Comparison of ENCODE assay signal across 8 cellular contexts in the genomic region with DNA sequence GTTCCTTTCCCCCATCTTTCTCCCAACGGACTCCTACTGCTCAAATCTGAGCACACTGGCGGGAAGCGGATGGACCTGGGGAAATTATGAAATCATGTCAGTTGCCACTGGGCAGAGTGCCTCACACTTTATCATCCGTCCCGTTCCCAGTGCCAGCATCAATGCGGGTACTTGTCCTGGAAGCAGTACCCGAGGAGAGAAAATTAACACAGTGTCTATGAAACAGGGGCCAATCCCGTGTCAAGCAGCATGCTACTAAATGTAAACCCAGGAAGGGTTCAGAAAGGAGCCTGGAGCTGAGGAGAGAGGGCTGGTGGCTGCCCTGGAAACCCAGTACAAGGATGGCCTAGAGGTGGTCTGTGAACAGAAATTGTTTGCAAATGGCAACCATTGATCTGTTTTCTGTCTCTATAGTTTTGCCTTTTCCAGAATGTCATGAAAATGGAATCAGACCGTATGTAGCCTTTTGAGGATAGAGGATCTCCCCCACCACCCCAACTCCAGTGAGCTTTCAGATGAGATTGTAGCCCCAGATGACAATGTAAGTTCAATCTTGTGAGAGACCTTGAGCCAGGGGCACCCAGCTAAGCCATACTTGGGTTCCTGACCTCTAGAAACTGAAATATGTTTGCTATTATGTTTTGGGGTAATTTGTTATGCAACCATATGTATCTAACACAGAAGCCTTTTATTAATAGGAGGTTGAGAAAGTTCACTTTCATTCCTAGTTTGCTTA. TPM values are rescaled to one million over a fixed set of nuclear protein-coding genes. Genes with fewer than 3 reads are reported as not detected.
DNase-seq lines count a peak whose midpoint lies in the region; ATAC-seq and TF ChIP-seq lines count a peak whose summit lies in the region.

No MANE protein-coding gene starts in this region.

- H3K4me2 ChIP-seq in H9 (ENCODE audit: insufficient read depth, insufficient read length, low read length) (peak overlapping the region; percentile 100), parathyroid adenoma (ENCODE audit: low read length) (peak overlapping the region; percentile 97)

- no peak overlapping the region for H3K4ac ChIP-seq in H9 (ENCODE audit: low read depth, low read length)

- H3K79me1 ChIP-seq in H9 (ENCODE audit: insufficient read depth, low read depth, low read length, poor library complexity, severe bottlenecking): no peaks in the 10 kb centered on the region

- H4K20me1 ChIP-seq in H9 (ENCODE audit: control insufficient read depth, insufficient read depth, insufficient read length): no peaks in the 10 kb centered on the region

- H3K27me3 ChIP-seq in H9 (ENCODE audit: insufficient read depth, low read length) (no peaks in the 10 kb centered on the region; the same call in 1 of the 2 replicates), parathyroid adenoma (ENCODE audit: control insufficient read depth, insufficient read depth, low read length) (no peaks in the 10 kb centered on the region)

- H3T11ph ChIP-seq in H9 (ENCODE audit: low read length): no peak overlapping the region

- peak overlapping the region; percentile 68 to 77 for H3K4me3 Mint-ChIP-seq in H9

- H3K27ac ChIP-seq in H9 (ENCODE audit: insufficient read length, low read depth, low read length) (no peak overlapping the region), parathyroid adenoma (peak overlapping the region; percentile 80)

- H3K9ac ChIP-seq in H9 (ENCODE audit: extremely low read depth, insufficient read length, low read length) (no peak overlapping the region), parathyroid adenoma (no peak overlapping the region)

- WGBS in H9 (ENCODE audit: extremely low coverage, insufficient read length, low lambda C conversion rate): no CpG with 5 or more reads among the region's 9 CpGs

- H2BK120ac ChIP-seq in H9 (ENCODE audit: low read depth, low read length, poor library complexity, severe bottlenecking): no peak overlapping the region

- no peak overlapping the region for H3K27ac Mint-ChIP-seq in H9

- H3K36me3 ChIP-seq in parathyroid adenoma (ENCODE audit: control insufficient read depth, insufficient read depth, low read length): no peaks in the 10 kb centered on the region

- no peak overlapping the region for H2BK12ac ChIP-seq in H9 (ENCODE audit: insufficient read length, low read depth, low read length)

- ATAC-seq in GM21367 (IDR thresholded peaks at IDR 0.05; ENCODE audit: unreplicated experiment) (no peak), HG03469 (IDR thresholded peaks at IDR 0.05; ENCODE audit: unreplicated experiment) (no peak), HG03045 (IDR thresholded peaks at IDR 0.05; ENCODE audit: unreplicated experiment) (no peak)

- H3K14ac ChIP-seq in H9 (ENCODE audit: insufficient read depth, low read length): no peak overlapping the region

- H3K79me2 ChIP-seq in H9 (ENCODE audit: insufficient read depth, low read length) (no peaks in the 10 kb centered on the region), parathyroid adenoma (no peaks in the 10 kb centered on the region)

- no peaks in the 10 kb centered on the region; a peak in 1 of 5 replicates for H3K9me3 Mint-ChIP-seq in H9

- peaks cover 39% of the 10 kb centered on the region for H3K27me3 Mint-ChIP-seq in H9 (ENCODE audit: low read depth)

- H3K4me1 Mint-ChIP-seq in H9: peaks cover 15 to 30% of the 10 kb centered on the region in 2 experiments

- no peak overlapping the region for H2BK5ac ChIP-seq in H9 (ENCODE audit: insufficient read length, low read length)

- H3K4me3 ChIP-seq in WI38 (ENCODE audit: low read depth, low read length) (peak overlapping the region; percentile 64), parathyroid adenoma (ENCODE audit: low read depth, low read length) (peak overlapping the region; percentile 69)

- H2AFZ ChIP-seq in H9 (ENCODE audit: low read length) (no peak overlapping the region), parathyroid adenoma (peak overlapping the region; percentile 68)

- H3K23ac ChIP-seq in H9 (ENCODE audit: insufficient read length, low read depth, low read length): no peak overlapping the region

- no peak for TF ChIP-seq CTCF in H9 (conservative IDR thresholded peaks at IDR 0.05)
- no peak for TF ChIP-seq CTCF in WI38 (IDR thresholded peaks at IDR 0.05; ENCODE audit: low read depth, low read length)
- TF ChIP-seq CTCF in parathyroid adenoma (IDR thresholded peaks at IDR 0.05): no peak

- no peak overlapping the region for H4K5ac ChIP-seq in H9 (ENCODE audit: insufficient read length, low read depth, low read length)

- H2AK5ac ChIP-seq in H9 (ENCODE audit: insufficient read length, low read length): no peak overlapping the region

- H4K91ac ChIP-seq in H9 (ENCODE audit: insufficient read length, low read depth, low read length): no peak overlapping the region

- H3K9me3 ChIP-seq in H9 (ENCODE audit: control insufficient read depth, low read depth, low read length) (no peaks in the 10 kb centered on the region), parathyroid adenoma (ENCODE audit: control insufficient read depth, low read length) (no peaks in the 10 kb centered on the region)

- no peak overlapping the region for H4K8ac ChIP-seq in H9 (replicated peaks; ENCODE audit: insufficient read length, low read depth, low read length)

- no peak overlapping the region for H3K18ac ChIP-seq in H9 (ENCODE audit: insufficient read length, low read depth, low read length)

- peaks cover 6% of the 10 kb centered on the region; the same call in 1 of the 2 replicates for H3K4me1 ChIP-seq in H9 (ENCODE audit: insufficient read depth, low read length)
- peaks cover 19% of the 10 kb centered on the region for H3K4me1 ChIP-seq in parathyroid adenoma

- peak; percentile 8 for DNase-seq in A172 (ENCODE audit: low spot score)
- no peak for DNase-seq in H9
- peak; percentile 40 for DNase-seq in foreskin melanocyte

- no peak overlapping the region for H2BK15ac ChIP-seq in H9 (ENCODE audit: low read depth, low read length)

- peaks cover 0 to 3% (median 0%) of the 10 kb centered on the region in 3 experiments; a peak in 2 of 7 replicates for H3K36me3 Mint-ChIP-seq in H9 (ENCODE audit: insufficient read depth in 1 of 3, low read depth in 3 of 3)

- peaks cover 10% of the 10 kb centered on the region for H3K23me2 ChIP-seq in H9 (ENCODE audit: insufficient read length, low read depth, low read length, poor library complexity, severe bottlenecking)

- H3K56ac ChIP-seq in H9 (ENCODE audit: insufficient read length, low read depth, low read length): no peak overlapping the region

- H2BK20ac ChIP-seq in H9 (ENCODE audit: low read depth, low read length, poor library complexity, severe bottlenecking): no peak overlapping the region

RNA-seq across cellular contexts. Expression of gene CDKL1, which starts 0.9 kb away (rescaled TPM):
- total RNA-seq in A172 (2014; rRNA removed; shearing (Covaris generic)): 0.07 and 0.24 TPM in 2 replicates
- 0.72 and 1.8 TPM in 2 replicates for total RNA-seq in H9 (2021)
